In the genomic region with DNA sequence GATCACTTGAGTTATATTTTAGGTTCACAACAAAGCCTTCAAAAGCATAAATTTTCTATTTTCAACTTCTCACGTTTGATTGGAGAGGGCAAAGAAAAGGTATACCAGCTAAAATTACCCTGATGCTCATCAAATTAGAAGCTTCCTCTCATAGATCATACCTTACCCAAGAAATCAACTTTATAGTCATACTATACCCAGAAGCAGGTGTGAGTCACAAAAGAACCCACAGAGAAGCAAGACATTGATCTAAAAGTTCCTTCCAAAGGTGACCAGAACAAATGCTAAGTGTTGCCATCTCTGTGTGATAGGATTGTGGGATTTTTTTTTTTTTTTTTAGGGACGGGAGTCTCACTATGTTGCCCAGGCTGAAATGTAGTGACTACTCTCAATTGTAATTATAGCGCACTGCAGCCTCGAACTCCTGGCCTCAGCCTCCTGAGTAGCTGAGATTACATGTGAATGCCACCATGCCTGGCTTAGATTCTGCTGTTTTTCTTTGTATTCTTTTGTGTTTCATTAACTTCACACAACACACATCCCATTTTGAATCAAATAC, we compare ENCODE assay signal across 1 cellular context.
TF ChIP-seq lines count a peak whose summit lies in the region.

No MANE protein-coding gene starts in this region.

TF ChIP-seq in HepG2, 621 proteins besides CTCF, POLR2A, EP300 and RAD21 (continued from another document):
- TF ChIP-seq, protein P1, sequence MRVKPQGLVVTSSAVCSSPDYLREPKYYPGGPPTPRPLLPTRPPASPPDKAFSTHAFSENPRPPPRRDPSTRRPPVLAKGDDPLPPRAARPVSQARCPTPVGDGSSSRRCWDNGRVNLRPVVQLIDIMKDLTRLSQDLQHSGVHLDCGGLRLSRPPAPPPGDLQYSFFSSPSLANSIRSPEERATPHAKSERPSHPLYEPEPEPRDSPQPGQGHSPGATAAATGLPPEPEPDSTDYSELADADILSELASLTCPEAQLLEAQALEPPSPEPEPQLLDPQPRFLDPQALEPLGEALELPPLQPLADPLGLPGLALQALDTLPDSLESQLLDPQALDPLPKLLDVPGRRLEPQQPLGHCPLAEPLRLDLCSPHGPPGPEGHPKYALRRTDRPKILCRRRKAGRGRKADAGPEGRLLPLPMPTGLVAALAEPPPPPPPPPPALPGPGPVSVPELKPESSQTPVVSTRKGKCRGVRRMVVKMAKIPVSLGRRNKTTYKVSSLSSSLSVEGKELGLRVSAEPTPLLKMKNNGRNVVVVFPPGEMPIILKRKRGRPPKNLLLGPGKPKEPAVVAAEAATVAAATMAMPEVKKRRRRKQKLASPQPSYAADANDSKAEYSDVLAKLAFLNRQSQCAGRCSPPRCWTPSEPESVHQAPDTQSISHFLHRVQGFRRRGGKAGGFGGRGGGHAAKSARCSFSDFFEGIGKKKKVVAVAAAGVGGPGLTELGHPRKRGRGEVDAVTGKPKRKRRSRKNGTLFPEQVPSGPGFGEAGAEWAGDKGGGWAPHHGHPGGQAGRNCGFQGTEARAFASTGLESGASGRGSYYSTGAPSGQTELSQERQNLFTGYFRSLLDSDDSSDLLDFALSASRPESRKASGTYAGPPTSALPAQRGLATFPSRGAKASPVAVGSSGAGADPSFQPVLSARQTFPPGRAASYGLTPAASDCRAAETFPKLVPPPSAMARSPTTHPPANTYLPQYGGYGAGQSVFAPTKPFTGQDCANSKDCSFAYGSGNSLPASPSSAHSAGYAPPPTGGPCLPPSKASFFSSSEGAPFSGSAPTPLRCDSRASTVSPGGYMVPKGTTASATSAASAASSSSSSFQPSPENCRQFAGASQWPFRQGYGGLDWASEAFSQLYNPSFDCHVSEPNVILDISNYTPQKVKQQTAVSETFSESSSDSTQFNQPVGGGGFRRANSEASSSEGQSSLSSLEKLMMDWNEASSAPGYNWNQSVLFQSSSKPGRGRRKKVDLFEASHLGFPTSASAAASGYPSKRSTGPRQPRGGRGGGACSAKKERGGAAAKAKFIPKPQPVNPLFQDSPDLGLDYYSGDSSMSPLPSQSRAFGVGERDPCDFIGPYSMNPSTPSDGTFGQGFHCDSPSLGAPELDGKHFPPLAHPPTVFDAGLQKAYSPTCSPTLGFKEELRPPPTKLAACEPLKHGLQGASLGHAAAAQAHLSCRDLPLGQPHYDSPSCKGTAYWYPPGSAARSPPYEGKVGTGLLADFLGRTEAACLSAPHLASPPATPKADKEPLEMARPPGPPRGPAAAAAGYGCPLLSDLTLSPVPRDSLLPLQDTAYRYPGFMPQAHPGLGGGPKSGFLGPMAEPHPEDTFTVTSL (CRISPR knock-in tag; IDR thresholded peaks at IDR 0.05; ENCODE audit: borderline replicate concordance), result no peak
- TF ChIP-seq NR2F6 (IDR thresholded peaks at IDR 0.05), result 0 out of 2 replicates have a peak, but pooled peaks have one; percentile 12
- TF ChIP-seq NR2F6 (CRISPR knock-in tag; IDR thresholded peaks at IDR 0.05), result no peak
- TF ChIP-seq DNMT1 (CRISPR knock-in tag; IDR thresholded peaks at IDR 0.05), result no peak
- peak; percentile 95 for TF ChIP-seq ZNF121 (CRISPR knock-in tag; IDR thresholded peaks at IDR 0.05)
- no peak for TF ChIP-seq MEIS1 (CRISPR knock-in tag; IDR thresholded peaks at IDR 0.05; ENCODE audit: borderline replicate concordance)
- TF ChIP-seq NBN (conservative IDR thresholded peaks at IDR 0.05), result no peak
- TF ChIP-seq ZNF17 (CRISPR knock-in tag; IDR thresholded peaks at IDR 0.05), result no peak
- no peak for TF ChIP-seq RFXAP (CRISPR knock-in tag; IDR thresholded peaks at IDR 0.05; ENCODE audit: borderline replicate concordance)
- TF ChIP-seq, protein P2, sequence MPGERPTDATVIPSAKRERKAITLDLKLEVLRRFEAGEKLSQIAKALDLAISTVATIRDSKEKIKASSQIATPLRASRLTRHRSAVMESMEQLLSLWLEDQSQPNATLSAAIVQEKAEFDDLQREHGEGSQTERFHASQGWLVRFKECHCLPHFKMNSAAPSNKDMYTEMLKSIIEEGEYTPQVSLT (CRISPR knock-in tag; IDR thresholded peaks at IDR 0.05; ENCODE audit: borderline replicate concordance, low read depth), result no peak
- no peak for TF ChIP-seq NFE2L1 (CRISPR knock-in tag; IDR thresholded peaks at IDR 0.05; ENCODE audit: borderline replicate concordance)
- TF ChIP-seq REPIN1 (CRISPR knock-in tag; IDR thresholded peaks at IDR 0.05; ENCODE audit: borderline replicate concordance, low read depth), result no peak
- TF ChIP-seq, protein P3, sequence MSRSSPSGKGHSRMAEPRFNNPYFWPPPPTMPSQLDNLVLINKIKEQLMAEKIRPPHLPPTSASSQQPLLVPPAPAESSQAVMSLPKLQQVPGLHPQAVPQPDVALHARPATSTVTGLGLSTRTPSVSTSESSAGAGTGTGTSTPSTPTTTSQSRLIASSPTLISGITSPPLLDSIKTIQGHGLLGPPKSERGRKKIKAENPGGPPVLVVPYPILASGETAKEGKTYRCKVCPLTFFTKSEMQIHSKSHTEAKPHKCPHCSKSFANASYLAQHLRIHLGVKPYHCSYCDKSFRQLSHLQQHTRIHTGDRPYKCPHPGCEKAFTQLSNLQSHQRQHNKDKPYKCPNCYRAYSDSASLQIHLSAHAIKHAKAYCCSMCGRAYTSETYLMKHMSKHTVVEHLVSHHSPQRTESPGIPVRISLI (CRISPR knock-in tag; IDR thresholded peaks at IDR 0.05; ENCODE audit: borderline replicate concordance), result 0 out of 2 replicates have a peak, but pooled peaks have one; percentile 11
- TF ChIP-seq GATAD2A (CRISPR knock-in tag; IDR thresholded peaks at IDR 0.05), result peak; percentile 3; the same call in 1 of the 2 replicates
- no peak for TF ChIP-seq ZNF432 (CRISPR knock-in tag; IDR thresholded peaks at IDR 0.05; ENCODE audit: borderline replicate concordance)
- TF ChIP-seq KDM3A (CRISPR knock-in tag; IDR thresholded peaks at IDR 0.05; ENCODE audit: low read depth), result no peak
- peak; percentile 11; the same call in 1 of the 2 replicates for TF ChIP-seq RBFOX2 (IDR thresholded peaks at IDR 0.05; ENCODE audit: low read depth, low read length)
- no peak for TF ChIP-seq KLF13 (CRISPR knock-in tag; IDR thresholded peaks at IDR 0.05)
- TF ChIP-seq, protein P4, sequence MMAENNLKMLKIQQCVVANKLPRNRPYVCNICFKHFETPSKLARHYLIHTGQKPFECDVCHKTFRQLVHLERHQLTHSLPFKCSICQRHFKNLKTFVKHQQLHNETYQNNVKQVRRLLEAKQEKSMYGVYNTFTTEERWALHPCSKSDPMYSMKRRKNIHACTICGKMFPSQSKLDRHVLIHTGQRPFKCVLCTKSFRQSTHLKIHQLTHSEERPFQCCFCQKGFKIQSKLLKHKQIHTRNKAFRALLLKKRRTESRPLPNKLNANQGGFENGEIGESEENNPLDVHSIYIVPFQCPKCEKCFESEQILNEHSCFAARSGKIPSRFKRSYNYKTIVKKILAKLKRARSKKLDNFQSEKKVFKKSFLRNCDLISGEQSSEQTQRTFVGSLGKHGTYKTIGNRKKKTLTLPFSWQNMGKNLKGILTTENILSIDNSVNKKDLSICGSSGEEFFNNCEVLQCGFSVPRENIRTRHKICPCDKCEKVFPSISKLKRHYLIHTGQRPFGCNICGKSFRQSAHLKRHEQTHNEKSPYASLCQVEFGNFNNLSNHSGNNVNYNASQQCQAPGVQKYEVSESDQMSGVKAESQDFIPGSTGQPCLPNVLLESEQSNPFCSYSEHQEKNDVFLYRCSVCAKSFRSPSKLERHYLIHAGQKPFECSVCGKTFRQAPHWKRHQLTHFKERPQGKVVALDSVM (CRISPR knock-in tag; IDR thresholded peaks at IDR 0.05), result no peak
- peak; percentile 48 for TF ChIP-seq RBM22 (optimal IDR thresholded peaks at IDR 0.05; ENCODE audit: low read length)
- TF ChIP-seq, protein P5, sequence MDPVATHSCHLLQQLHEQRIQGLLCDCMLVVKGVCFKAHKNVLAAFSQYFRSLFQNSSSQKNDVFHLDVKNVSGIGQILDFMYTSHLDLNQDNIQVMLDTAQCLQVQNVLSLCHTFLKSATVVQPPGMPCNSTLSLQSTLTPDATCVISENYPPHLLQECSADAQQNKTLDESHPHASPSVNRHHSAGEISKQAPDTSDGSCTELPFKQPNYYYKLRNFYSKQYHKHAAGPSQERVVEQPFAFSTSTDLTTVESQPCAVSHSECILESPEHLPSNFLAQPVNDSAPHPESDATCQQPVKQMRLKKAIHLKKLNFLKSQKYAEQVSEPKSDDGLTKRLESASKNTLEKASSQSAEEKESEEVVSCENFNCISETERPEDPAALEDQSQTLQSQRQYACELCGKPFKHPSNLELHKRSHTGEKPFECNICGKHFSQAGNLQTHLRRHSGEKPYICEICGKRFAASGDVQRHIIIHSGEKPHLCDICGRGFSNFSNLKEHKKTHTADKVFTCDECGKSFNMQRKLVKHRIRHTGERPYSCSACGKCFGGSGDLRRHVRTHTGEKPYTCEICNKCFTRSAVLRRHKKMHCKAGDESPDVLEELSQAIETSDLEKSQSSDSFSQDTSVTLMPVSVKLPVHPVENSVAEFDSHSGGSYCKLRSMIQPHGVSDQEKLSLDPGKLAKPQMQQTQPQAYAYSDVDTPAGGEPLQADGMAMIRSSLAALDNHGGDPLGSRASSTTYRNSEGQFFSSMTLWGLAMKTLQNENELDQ (CRISPR knock-in tag; IDR thresholded peaks at IDR 0.05; ENCODE audit: borderline replicate concordance), result no peak
- TF ChIP-seq KDM5B (CRISPR knock-in tag; IDR thresholded peaks at IDR 0.05; ENCODE audit: borderline replicate concordance), result no peak
- TF ChIP-seq ZNF572 (CRISPR knock-in tag; IDR thresholded peaks at IDR 0.05), result no peak
- peak; percentile 49; the same call in 1 of the 2 replicates for TF ChIP-seq POLR2G (IDR thresholded peaks at IDR 0.05; ENCODE audit: low read depth, low read length)
- TF ChIP-seq HOXA3 (CRISPR knock-in tag; IDR thresholded peaks at IDR 0.05), result no peak
- TF ChIP-seq SIX4 (CRISPR knock-in tag; IDR thresholded peaks at IDR 0.05), result no peak
- TF ChIP-seq SSRP1 (CRISPR knock-in tag; IDR thresholded peaks at IDR 0.05), result no peak
- TF ChIP-seq, protein P6, sequence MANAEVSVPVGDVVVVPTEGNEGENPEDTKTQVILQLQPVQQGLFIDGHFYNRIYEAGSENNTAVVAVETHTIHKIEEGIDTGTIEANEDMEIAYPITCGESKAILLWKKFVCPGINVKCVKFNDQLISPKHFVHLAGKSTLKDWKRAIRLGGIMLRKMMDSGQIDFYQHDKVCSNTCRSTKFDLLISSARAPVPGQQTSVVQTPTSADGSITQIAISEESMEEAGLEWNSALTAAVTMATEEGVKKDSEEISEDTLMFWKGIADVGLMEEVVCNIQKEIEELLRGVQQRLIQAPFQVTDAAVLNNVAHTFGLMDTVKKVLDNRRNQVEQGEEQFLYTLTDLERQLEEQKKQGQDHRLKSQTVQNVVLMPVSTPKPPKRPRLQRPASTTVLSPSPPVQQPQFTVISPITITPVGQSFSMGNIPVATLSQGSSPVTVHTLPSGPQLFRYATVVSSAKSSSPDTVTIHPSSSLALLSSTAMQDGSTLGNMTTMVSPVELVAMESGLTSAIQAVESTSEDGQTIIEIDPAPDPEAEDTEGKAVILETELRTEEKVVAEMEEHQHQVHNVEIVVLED (CRISPR knock-in tag; IDR thresholded peaks at IDR 0.05; ENCODE audit: borderline replicate concordance), result no peak
- TF ChIP-seq SRSF4 (IDR thresholded peaks at IDR 0.05; ENCODE audit: low read depth, low read length, poor library complexity, severe bottlenecking), result peak; percentile 45
- TF ChIP-seq, protein P7, sequence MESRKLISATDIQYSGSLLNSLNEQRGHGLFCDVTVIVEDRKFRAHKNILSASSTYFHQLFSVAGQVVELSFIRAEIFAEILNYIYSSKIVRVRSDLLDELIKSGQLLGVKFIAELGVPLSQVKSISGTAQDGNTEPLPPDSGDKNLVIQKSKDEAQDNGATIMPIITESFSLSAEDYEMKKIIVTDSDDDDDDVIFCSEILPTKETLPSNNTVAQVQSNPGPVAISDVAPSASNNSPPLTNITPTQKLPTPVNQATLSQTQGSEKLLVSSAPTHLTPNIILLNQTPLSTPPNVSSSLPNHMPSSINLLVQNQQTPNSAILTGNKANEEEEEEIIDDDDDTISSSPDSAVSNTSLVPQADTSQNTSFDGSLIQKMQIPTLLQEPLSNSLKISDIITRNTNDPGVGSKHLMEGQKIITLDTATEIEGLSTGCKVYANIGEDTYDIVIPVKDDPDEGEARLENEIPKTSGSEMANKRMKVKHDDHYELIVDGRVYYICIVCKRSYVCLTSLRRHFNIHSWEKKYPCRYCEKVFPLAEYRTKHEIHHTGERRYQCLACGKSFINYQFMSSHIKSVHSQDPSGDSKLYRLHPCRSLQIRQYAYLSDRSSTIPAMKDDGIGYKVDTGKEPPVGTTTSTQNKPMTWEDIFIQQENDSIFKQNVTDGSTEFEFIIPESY (CRISPR knock-in tag; IDR thresholded peaks at IDR 0.05), result no peak
- no peak for TF ChIP-seq ETV5 (CRISPR knock-in tag; IDR thresholded peaks at IDR 0.05; ENCODE audit: borderline replicate concordance)
- TF ChIP-seq, protein P8, sequence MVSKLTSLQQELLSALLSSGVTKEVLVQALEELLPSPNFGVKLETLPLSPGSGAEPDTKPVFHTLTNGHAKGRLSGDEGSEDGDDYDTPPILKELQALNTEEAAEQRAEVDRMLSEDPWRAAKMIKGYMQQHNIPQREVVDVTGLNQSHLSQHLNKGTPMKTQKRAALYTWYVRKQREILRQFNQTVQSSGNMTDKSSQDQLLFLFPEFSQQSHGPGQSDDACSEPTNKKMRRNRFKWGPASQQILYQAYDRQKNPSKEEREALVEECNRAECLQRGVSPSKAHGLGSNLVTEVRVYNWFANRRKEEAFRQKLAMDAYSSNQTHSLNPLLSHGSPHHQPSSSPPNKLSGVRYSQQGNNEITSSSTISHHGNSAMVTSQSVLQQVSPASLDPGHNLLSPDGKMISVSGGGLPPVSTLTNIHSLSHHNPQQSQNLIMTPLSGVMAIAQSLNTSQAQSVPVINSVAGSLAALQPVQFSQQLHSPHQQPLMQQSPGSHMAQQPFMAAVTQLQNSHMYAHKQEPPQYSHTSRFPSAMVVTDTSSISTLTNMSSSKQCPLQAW (CRISPR knock-in tag; IDR thresholded peaks at IDR 0.05), result no peak
- 0 out of 2 replicates have a peak, but pooled peaks have one; percentile 29 for TF ChIP-seq ZNF264 (CRISPR knock-in tag; IDR thresholded peaks at IDR 0.05)
- TF ChIP-seq HMGA1 (CRISPR knock-in tag; conservative IDR thresholded peaks at IDR 0.05), result no peak
- no peak for TF ChIP-seq THAP11 (CRISPR knock-in tag; IDR thresholded peaks at IDR 0.05)
- TF ChIP-seq, protein P9, sequence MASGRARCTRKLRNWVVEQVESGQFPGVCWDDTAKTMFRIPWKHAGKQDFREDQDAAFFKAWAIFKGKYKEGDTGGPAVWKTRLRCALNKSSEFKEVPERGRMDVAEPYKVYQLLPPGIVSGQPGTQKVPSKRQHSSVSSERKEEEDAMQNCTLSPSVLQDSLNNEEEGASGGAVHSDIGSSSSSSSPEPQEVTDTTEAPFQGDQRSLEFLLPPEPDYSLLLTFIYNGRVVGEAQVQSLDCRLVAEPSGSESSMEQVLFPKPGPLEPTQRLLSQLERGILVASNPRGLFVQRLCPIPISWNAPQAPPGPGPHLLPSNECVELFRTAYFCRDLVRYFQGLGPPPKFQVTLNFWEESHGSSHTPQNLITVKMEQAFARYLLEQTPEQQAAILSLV (CRISPR knock-in tag; IDR thresholded peaks at IDR 0.05; ENCODE audit: borderline replicate concordance), result no peak
TF ChIP-seq in HepG2: peak in this region for 11.
